In the genomic region with DNA sequence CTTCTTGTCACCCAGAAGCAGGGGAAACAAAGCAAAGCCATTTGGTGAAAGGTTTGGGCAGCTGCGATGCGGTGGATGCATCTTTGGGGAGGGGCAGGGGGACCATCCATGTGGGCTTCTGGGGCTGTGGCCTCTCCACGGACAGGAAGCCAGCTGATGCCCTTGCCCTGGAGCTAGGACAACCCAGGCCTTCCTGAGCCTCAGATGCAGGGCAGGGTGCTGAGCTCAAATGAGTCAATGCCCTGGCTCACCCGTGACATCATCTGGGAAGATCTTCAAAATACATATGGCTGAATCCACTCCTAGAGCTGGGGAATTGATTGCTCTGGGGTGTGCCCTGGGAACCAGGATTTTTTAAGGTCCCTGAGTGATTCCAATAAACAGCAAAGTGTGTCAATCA, we compare ENCODE assay signal across 19 cellular contexts.
"Had no signal": no experiment of that assay in that cellular context is flagged by ENCODE, and none has a peak within 500 bp of the region (broad histone marks: within the 10 kb centered on the region; RNA-seq: fewer than 3 reads in every experiment).

No MANE protein-coding gene starts in this region.

- H3K27ac ChIP-seq: hepatocyte, spleen, stomach, thoracic aorta, upper lobe of left lung, uterus had no signal

- H3K36me3 ChIP-seq: spleen, stomach, thoracic aorta, upper lobe of left lung, uterus had no signal

- H3K27me3 ChIP-seq: hepatocyte, spleen, upper lobe of left lung, uterus had no signal

- H3K9me3 ChIP-seq: spleen, thoracic aorta, upper lobe of left lung, uterus had no signal

- H3K4me2 ChIP-seq: hepatocyte had no signal

- DNase-seq: effector CD4-positive, alpha-beta T cell; endodermal cell; erythroblast; foreskin melanocyte; left colon; mesendoderm; naive B cell; spleen; stimulated activated CD4-positive, alpha-beta T cell treated with anti-CD3 and anti-CD28 coated beads, Interleukin-15, amount 100 ng/mL, for 24 hours; stimulated activated CD4-positive, alpha-beta T cell treated with anti-CD3 and anti-CD28 coated beads, Interleukin-1b, Interleukin-23, amount 100 ng/mL, for 48 hours; stimulated activated CD4-positive, alpha-beta T cell treated with anti-CD3 and anti-CD28 coated beads, Interleukin-4, amount 100 ng/mL, for 24 hours; stimulated activated naive B cell treated with anti-CD40 and anti-IgM and Interleukin-4, amounts not matched to agents 10 μg/mL and 1 μg/mL and 100 μg/mL, for 72 hours; stomach; substantia nigra; uterus had no signal

- H2AFZ ChIP-seq: hepatocyte had no signal

- H3K79me2 ChIP-seq: hepatocyte had no signal

- ATAC-seq: left colon; sciatic nerve; stimulated activated naive B cell treated with anti-CD40 and anti-IgM and Interleukin-4, amounts not matched to agents 10 μg/mL and 1 μg/mL and 100 μg/mL, for 72 hours had no signal

- H3K4me3 ChIP-seq: hepatocyte, spleen, stomach, thoracic aorta, upper lobe of left lung, uterus had no signal
